Comparison of ENCODE assay signal across 8 cellular contexts in genomic region chr1:44819257-44819593, GRCh38. TPM values are rescaled to one million over a fixed set of nuclear protein-coding genes. Genes with fewer than 3 reads are reported as not detected.
DNase-seq lines count a peak whose midpoint lies in the region; TF ChIP-seq lines count a peak whose summit lies in the region.

No MANE protein-coding gene starts in this region.

- 0 out of 2 replicates have a peak, but pooled peaks cover 3% of the 10 kb centered on the region for H3K36me3 ChIP-seq in ES-I3 (ENCODE audit: insufficient read depth, low read length)

- H3K27ac Mint-ChIP-seq in endothelial cell (ENCODE audit: unreplicated experiment) (peak overlapping the region; percentile 99), nephron progenitor cell (peak overlapping the region; percentile 100)

- DNase-seq in NCI-H2227 treated with DMSO at 0.1 percent for 48 hours (lab: John Stamatoyannopoulos, UW) (peak; percentile 67), endothelial cell (ENCODE audit: low spot score) (no peak), nephron progenitor cell (no peak), GM10248 (ENCODE audit: extremely low spot score) (no peak), hypothalamus (lab: John Stamatoyannopoulos, UW) (no peak)
- no peak for DNase-seq in stimulated activated CD8-positive, alpha-beta memory T cell treated with anti-CD3 and anti-CD28 coated beads, Interleukin-4, amount 100 ng/mL, for 48 hours
- DNase-seq in stimulated activated CD4-positive, alpha-beta T cell treated with anti-CD3 and anti-CD28 coated beads, Interleukin-4, amount 100 ng/mL, for 4 hours, result no peak

- CTCF ChIA-PET in GM10248 (lab: Yijun Ruan, JAX), result interaction anchor here (0.9 to 5.4 kb wide), 13 partner anchors 11 to 706 kb away, joined by 3 to 42 read pairs (median 5); partner anchors contain the start of genes BTBD19, DYNLT4, PLK3 and RNU5D-1

- no peaks in the 10 kb centered on the region for H3K9me3 ChIP-seq in ES-I3 (ENCODE audit: control insufficient read depth, insufficient read depth, low read length)

- H3K4me1 Mint-ChIP-seq in endothelial cell (ENCODE audit: unreplicated experiment), result peaks cover 21% of the 10 kb centered on the region
- peaks cover 52% of the 10 kb centered on the region for H3K4me1 Mint-ChIP-seq in nephron progenitor cell

- peak overlapping the region; percentile 62 for H3K9ac ChIP-seq in ES-I3 (ENCODE audit: low read depth, low read length)

- peaks cover 11% of the 10 kb centered on the region for H3K36me3 Mint-ChIP-seq in endothelial cell (ENCODE audit: low read depth, unreplicated experiment)
- H3K36me3 Mint-ChIP-seq in nephron progenitor cell (ENCODE audit: low read depth), result peaks cover 18% of the 10 kb centered on the region

- H3K27me3 Mint-ChIP-seq in endothelial cell (ENCODE audit: unreplicated experiment) (peaks cover 14% of the 10 kb centered on the region), nephron progenitor cell (ENCODE audit: low read depth, poor library complexity) (peaks cover 6% of the 10 kb centered on the region)

- no peak for TF ChIP-seq CTCF in endothelial cell (IDR thresholded peaks at IDR 0.05; ENCODE audit: unreplicated experiment)
- no peak for TF ChIP-seq CTCF in nephron progenitor cell (IDR thresholded peaks at IDR 0.05)
- no peak for TF ChIP-seq CTCF in GM10248 (IDR thresholded peaks at IDR 0.05; ENCODE audit: control extremely low read depth, extremely low read depth, low read depth, missing control alignments)

- H3K9me3 Mint-ChIP-seq in endothelial cell (ENCODE audit: unreplicated experiment) (no peaks in the 10 kb centered on the region), nephron progenitor cell (peaks cover 9% of the 10 kb centered on the region)

- H3K4me1 ChIP-seq in ES-I3 (ENCODE audit: insufficient read depth, low read length), result peaks cover 10% of the 10 kb centered on the region; the same call in 1 of the 2 replicates

- H3K4me3 Mint-ChIP-seq in endothelial cell (ENCODE audit: unreplicated experiment) (peak overlapping the region; percentile 87), nephron progenitor cell (peak overlapping the region; percentile 80)

- POLR2A ChIA-PET in GM10248 (lab: Yijun Ruan, JAX), result interaction anchor here (0.5 to 5.5 kb wide), 40 partner anchors 11 to 1442 kb away, joined by 3 to 120 read pairs (median 5); partner anchors contain the start of genes ARMH1, BEST4, BTBD19 and DYNLT4

RNA-seq across cellular contexts. Expression of gene BTBD19, which starts 10.9 kb away (rescaled TPM):
- 10.4 TPM for total RNA-seq in endothelial cell (ENCODE audit: unreplicated experiment)

RNA-seq across cellular contexts. Expression of gene DYNLT4, which starts 12.1 kb away (rescaled TPM):
- total RNA-seq in endothelial cell (ENCODE audit: unreplicated experiment), result 1.4 TPM

RNA-seq across cellular contexts. Expression of gene PLK3, which starts 19.0 kb away (rescaled TPM):
- total RNA-seq in endothelial cell (ENCODE audit: unreplicated experiment), result 17.2 TPM

RNA-seq across cellular contexts. Expression of gene PTCH2, which starts 23.8 kb away (rescaled TPM):
- 0.51 TPM for total RNA-seq in endothelial cell (ENCODE audit: unreplicated experiment)

RNA-seq across cellular contexts. Expression of gene BEST4, which starts 31.3 kb away (rescaled TPM):
- 0.18 TPM for total RNA-seq in endothelial cell (ENCODE audit: unreplicated experiment)
